ENCODE assay signal across 26 cellular contexts in the genomic region with DNA sequence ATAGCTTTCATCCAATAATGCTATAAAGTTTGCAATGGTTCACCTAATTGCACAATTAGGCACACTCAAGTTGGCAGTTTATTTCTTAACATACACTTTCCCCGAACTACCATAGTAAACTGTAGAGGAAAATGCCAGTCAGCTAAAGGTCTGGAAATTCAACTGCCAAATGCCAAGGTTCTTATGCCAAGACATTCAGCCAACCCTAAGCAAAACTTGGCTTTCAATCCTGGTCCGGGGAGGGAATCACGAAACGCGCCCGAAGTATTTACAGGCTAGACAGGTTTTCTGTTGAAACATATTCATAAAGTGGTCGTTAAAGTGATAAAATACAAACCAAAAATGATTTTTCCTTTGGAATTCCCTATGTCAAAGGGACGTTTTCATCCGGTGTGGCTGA.
"Had no signal": no experiment of that assay in that cellular context is flagged by ENCODE, and none has a peak within 500 bp of the region (broad histone marks: within the 10 kb centered on the region; RNA-seq: fewer than 3 reads in every experiment).

No MANE protein-coding gene starts in this region.

- H3K27ac Mint-ChIP-seq: activated B cell treated with CpG ODN at 0.5 μM for 24 hours; activated CD8-positive, alpha-beta T cell treated with anti-CD3 and anti-CD28 coated beads for 36 hours; activated T-helper 17 cell treated with anti-CD3 and anti-CD28 coated beads, Interleukin-2, amount 50 U/mL, for 72 hours; dendritic cell treated with granulocyte-macrophage colony-stimulating factor and Interleukin-4, amounts not matched to agents 40 ng/mL and 50 ng/mL, for 4 days; endodermal cell; mesothelial cell of epicardium; naive thymus-derived CD4-positive, alpha-beta T cell had no signal

- H2AFZ ChIP-seq: hepatocyte, parathyroid adenoma had no signal

- H3K4me1 Mint-ChIP-seq: activated B cell treated with CpG ODN at 0.5 μM for 24 hours; activated T-helper 17 cell treated with anti-CD3 and anti-CD28 coated beads, Interleukin-2, amount 50 U/mL, for 72 hours; central memory CD8-positive, alpha-beta T cell; endodermal cell; naive thymus-derived CD4-positive, alpha-beta T cell had no signal

- H3K4me3 ChIP-seq: breast epithelium, hepatocyte, tibial nerve had no signal

- H3K27me3 Mint-ChIP-seq: activated B cell treated with CpG ODN at 0.5 μM for 24 hours; activated CD8-positive, alpha-beta T cell treated with anti-CD3 and anti-CD28 coated beads for 36 hours; activated T-helper 17 cell treated with anti-CD3 and anti-CD28 coated beads, Interleukin-2, amount 50 U/mL, for 72 hours; central memory CD8-positive, alpha-beta T cell; dendritic cell treated with granulocyte-macrophage colony-stimulating factor and Interleukin-4, amounts not matched to agents 40 ng/mL and 50 ng/mL, for 4 days; naive thymus-derived CD4-positive, alpha-beta T cell had no signal

- H3K4me2 ChIP-seq: hepatocyte had no signal

- H3K79me2 ChIP-seq: hepatocyte, parathyroid adenoma had no signal

- H3K36me3 Mint-ChIP-seq: naive thymus-derived CD4-positive, alpha-beta T cell had no signal

- H3K36me3 ChIP-seq: breast epithelium, tibial nerve had no signal

- ATAC-seq: activated CD8-positive, alpha-beta T cell treated with anti-CD3 and anti-CD28 coated beads for 36 hours; activated T-cell treated with anti-CD3 and anti-CD28 coated beads, Interleukin-2, amount 50 U/mL, for 4 hours; activated T-helper 17 cell treated with anti-CD3 and anti-CD28 coated beads, Interleukin-2, amount 50 U/mL, for 72 hours; esophagus mucosa; foreskin keratinocyte; left cardiac atrium; naive thymus-derived CD4-positive, alpha-beta T cell; right cardiac atrium had no signal

- DNase-seq: activated B cell treated with CpG ODN at 0.5 μM for 24 hours; activated CD4-positive, alpha-beta T cell treated with anti-CD3 and anti-CD28 coated beads, Interleukin-2, amount 50 U/mL, for 1 hour; activated CD8-positive, alpha-beta T cell treated with anti-CD3 and anti-CD28 coated beads for 36 hours; activated gamma-delta T cell treated with Interleukin-2 at 50 U/mL for 16 hours; activated naive CD4-positive, alpha-beta T cell treated with anti-CD3 and anti-CD28 coated beads, Interleukin-2, amount 50 U/mL, for 16 hours; activated T-cell treated with anti-CD3 and anti-CD28 coated beads, Interleukin-2, amount 50 U/mL, for 4 hours; amniotic stem cell; endodermal cell; foreskin keratinocyte; islet precursor cell; left cardiac atrium; mammary epithelial cell; naive thymus-derived CD4-positive, alpha-beta T cell; right cardiac atrium; stimulated activated CD4-positive, alpha-beta T cell treated with anti-CD3 and anti-CD28 coated beads, Interleukin-2, amount 100 ng/mL, for 48 hours; stimulated activated naive CD4-positive, alpha-beta T cell treated with Interleukin-2 at 50 U/mL for 16 hours; T-helper 2 cell had no signal

- H3K27ac ChIP-seq: breast epithelium, foreskin keratinocyte, hepatocyte, parathyroid adenoma, tibial nerve had no signal

- H3K27me3 ChIP-seq: breast epithelium, foreskin keratinocyte, hepatocyte, tibial nerve had no signal

- H3K4me3 Mint-ChIP-seq: activated B cell treated with CpG ODN at 0.5 μM for 24 hours; activated CD8-positive, alpha-beta T cell treated with anti-CD3 and anti-CD28 coated beads for 36 hours; activated T-cell treated with anti-CD3 and anti-CD28 coated beads, Interleukin-2, amount 50 U/mL, for 4 hours; activated T-helper 17 cell treated with anti-CD3 and anti-CD28 coated beads, Interleukin-2, amount 50 U/mL, for 72 hours; central memory CD8-positive, alpha-beta T cell; dendritic cell treated with granulocyte-macrophage colony-stimulating factor and Interleukin-4, amounts not matched to agents 40 ng/mL and 50 ng/mL, for 4 days; endodermal cell; mesothelial cell of epicardium; naive thymus-derived CD4-positive, alpha-beta T cell had no signal

- H3K4me1 ChIP-seq: breast epithelium, foreskin keratinocyte, parathyroid adenoma, tibial nerve had no signal
